In genomic region chr21:31732891-31733520, GRCh38 we compare ENCODE assay signal across 8 cellular contexts. TPM values are rescaled to one million over a fixed set of nuclear protein-coding genes. Genes with fewer than 3 reads are reported as not detected.
DNase-seq lines count a peak whose midpoint lies in the region; ATAC-seq and TF ChIP-seq lines count a peak whose summit lies in the region.

No MANE protein-coding gene starts in this region.

- DNase-seq in A673 (ENCODE audit: low spot score) (no peak), GM06990 (ENCODE audit: extremely low read depth, insufficient read length) (no peak), RPMI8226 (peak; percentile 45), osteoblast (ENCODE audit: insufficient read length, low spot score, missing footprints) (peak; percentile 62), hippocampal formation (lab: John Stamatoyannopoulos, UW) (no peak), dedifferentiated amniotic fluid mesenchymal stem cell (ENCODE audit: extremely low spot score) (no peak)
- DNase-seq in effector memory CD4-positive, alpha-beta T cell: peak in 1 of 3 donors; percentile 1

- H3K27me3 ChIP-seq in A673 (replicated peaks; ENCODE audit: insufficient read depth, low read depth, low read length, poor library complexity) (no peaks in the 10 kb centered on the region), GM06990 (replicated peaks; ENCODE audit: control insufficient read depth, insufficient read depth, low read length) (no peaks in the 10 kb centered on the region), osteoblast (ENCODE audit: insufficient read depth, low read length) (no peaks in the 10 kb centered on the region)
- H3K27me3 ChIP-seq in effector memory CD4-positive, alpha-beta T cell (replicated peaks; ENCODE audit: control insufficient read depth, insufficient read depth, low read length, poor library complexity, severe bottlenecking): no peaks in the 10 kb centered on the region

- CTCF ChIA-PET in A673 (lab: Charles Lee): no interaction called here

- H3K9me3 ChIP-seq in A673 (ENCODE audit: low read depth, low read length, poor library complexity, severe bottlenecking) (no peaks in the 10 kb centered on the region), osteoblast (ENCODE audit: low read depth, low read length) (no peaks in the 10 kb centered on the region)
- H3K9me3 ChIP-seq in effector memory CD4-positive, alpha-beta T cell (ENCODE audit: control insufficient read depth, low read length): no peaks in the 10 kb centered on the region

- peaks cover 29% of the 10 kb centered on the region for H4K20me1 ChIP-seq in osteoblast (ENCODE audit: insufficient read depth, low read length)

- H3K79me2 ChIP-seq in osteoblast (ENCODE audit: insufficient read depth, low read length): peaks cover 37% of the 10 kb centered on the region

- no TSS peak for BruUV-seq in A673 (replicated peaks; lab: Mats Ljungman, UMichigan)

- H3K27ac ChIP-seq in A673 (ENCODE audit: low read depth, low read length, poor library complexity, severe bottlenecking) (peak overlapping the region; percentile 96), osteoblast (ENCODE audit: low read depth, low read length) (peak overlapping the region; percentile 16)
- H3K27ac ChIP-seq in effector memory CD4-positive, alpha-beta T cell (ENCODE audit: insufficient read depth, low read length, poor library complexity, severe bottlenecking): peak overlapping the region; percentile 86

- H3K4me2 ChIP-seq in osteoblast (ENCODE audit: insufficient read depth, low read length): peak overlapping the region; percentile 79

- POLR2A ChIA-PET in A673 (lab: Charles Lee; ENCODE audit: low non-redundant PET): interaction anchor here (0.6 kb wide), 1 partner anchor 522 kb away, joined by 6 read pairs; no protein-coding TSS in a partner anchor

- ATAC-seq in GM18861 (IDR thresholded peaks at IDR 0.05; ENCODE audit: unreplicated experiment): no peak

- H3K4me1 ChIP-seq in A673 (ENCODE audit: insufficient read depth, low read length, poor library complexity, severe bottlenecking) (peaks cover 28% of the 10 kb centered on the region), osteoblast (ENCODE audit: insufficient read depth, low read length) (peaks cover 23% of the 10 kb centered on the region)
- peaks cover 26% of the 10 kb centered on the region for H3K4me1 ChIP-seq in effector memory CD4-positive, alpha-beta T cell (ENCODE audit: control insufficient read depth, insufficient read depth, low read length, poor library complexity, severe bottlenecking)

- TF ChIP-seq CTCF in A673 (conservative IDR thresholded peaks at IDR 0.05; ENCODE audit: low read depth, low read length) (no peak), GM06990 (IDR thresholded peaks at IDR 0.05; ENCODE audit: insufficient read depth, low read length, poor library complexity, severe bottlenecking) (no peak), osteoblast (IDR thresholded peaks at IDR 0.05; ENCODE audit: extremely low read depth, low read depth, low read length) (no peak)

- peak overlapping the region; percentile 90 for H2AFZ ChIP-seq in osteoblast (ENCODE audit: low read length)

- H3K36me3 ChIP-seq in A673 (ENCODE audit: insufficient read depth, low read length, poor library complexity, severe bottlenecking): no peaks in the 10 kb centered on the region
- no peaks in the 10 kb centered on the region for H3K36me3 ChIP-seq in GM06990 (ENCODE audit: control insufficient read depth, insufficient read depth, low read length)
- no peaks in the 10 kb centered on the region for H3K36me3 ChIP-seq in effector memory CD4-positive, alpha-beta T cell (ENCODE audit: control insufficient read depth, insufficient read depth, low read length)
- H3K36me3 ChIP-seq in osteoblast (ENCODE audit: insufficient read depth, low read length): no peaks in the 10 kb centered on the region

- intact Hi-C loops in A673 (cut with micrococcal nuclease; ENCODE audit: unreplicated experiment): no loop called here

- H3K4me3 ChIP-seq in A673 (ENCODE audit: low read depth, low read length, poor library complexity, severe bottlenecking) (peak overlapping the region; percentile 98), GM06990 (replicated peaks; ENCODE audit: low read depth, low read length) (peak overlapping the region; percentile 69), osteoblast (ENCODE audit: insufficient read depth, low read length) (peak overlapping the region; percentile 87)
- peak overlapping the region; percentile 73 for H3K4me3 ChIP-seq in effector memory CD4-positive, alpha-beta T cell (ENCODE audit: insufficient read depth, low read depth, low read length, poor library complexity, severe bottlenecking)

RNA-seq across cellular contexts. Expression of gene SCAF4, which starts 1.1 kb away (rescaled TPM):
- total RNA-seq in A673 (2021) (57.0 and 58.0 TPM in 2 replicates), osteoblast (7.6 and 10.9 TPM in 2 replicates)

Comparison
In these comparisons a context has a peak if more than half of its experiments do, and no peak if none do; other contexts are left out.
1. DNase-seq: peak in RPMI8226 (single experiment) and osteoblast (single experiment); none in A673 (single experiment), GM06990 (single experiment), hippocampal formation (0 of 2) and dedifferentiated amniotic fluid mesenchymal stem cell (single experiment).
2. H3K27ac ChIP-seq: peak in every context shown above with its lines; median percentile 96 in A673; 86 in effector memory CD4-positive, alpha-beta T cell; 16 in osteoblast.
3. Peak in every context shown above with its lines, with median percentiles within 50 percentile points of each other: H3K4me3 ChIP-seq.